ENCODE assay signal across 9 cellular contexts in genomic region chr12:15280930-15281329, GRCh38. TPM values are rescaled to one million over a fixed set of nuclear protein-coding genes. Genes with fewer than 3 reads are reported as not detected.
"Had no signal": no experiment of that assay in that cellular context is flagged by ENCODE, and none has a peak within 500 bp of the region (broad histone marks: within the 10 kb centered on the region; RNA-seq: fewer than 3 reads in every experiment).

No MANE protein-coding gene starts in this region.

- H3K4me3 ChIP-seq: GM12878 had no signal

- FAIRE-seq: G401.6, GM12878, GM12891, GM12892, GM18507, GM19239 had no signal

- DNase-seq: GDM1, GF-D8 had no signal

RNA-seq across cellular contexts. Expression of gene PTPRO, which starts 41.4 kb away (rescaled TPM):
- total RNA-seq: G401 had no signal

RNA-seq across cellular contexts. Expression of gene RERG, which starts 59.7 kb away (rescaled TPM):
- total RNA-seq: G401 had no signal
